9 cellular contexts compared by ENCODE assay signal in genomic region chr10:103265712-103266329, GRCh38. TPM values are rescaled to one million over a fixed set of nuclear protein-coding genes. Genes with fewer than 3 reads are reported as not detected.
DNase-seq lines count a peak whose midpoint lies in the region; ATAC-seq and TF ChIP-seq lines count a peak whose summit lies in the region.
"Had no signal": no experiment of that assay in that cellular context is flagged by ENCODE, and none has a peak within 500 bp of the region (broad histone marks: within the 10 kb centered on the region; RNA-seq: fewer than 3 reads in every experiment).

No MANE protein-coding gene starts in this region.

- H3K9ac ChIP-seq in liver (ENCODE audit: low read depth in 1 of 2, low read length in 2 of 2), result no peak overlapping the region

- in situ Hi-C loops in Caki2 (cut with HindIII; ENCODE audit: low pct_unique_long_range_greater_than_20kb, low sequenced_read_pairs) (no loop called here), gastrocnemius medialis (cut with MboI; ENCODE audit: low sequenced_read_pairs in 4 of 4) (no loop called here)

- WGBS in liver, result 30% methylated on average over 11 of the region's 11 CpGs

- TF ChIP-seq CTCF in liver (IDR thresholded peaks at IDR 0.05; ENCODE audit: low read depth, low read length, missing input control) (no peak), gastrocnemius medialis (IDR thresholded peaks at IDR 0.05 in 4 of 5, conservative IDR thresholded peaks at IDR 0.05 in 1 of 5) (no peak)

- H3K36me3 ChIP-seq in MG63, result no peaks in the 10 kb centered on the region
- H3K36me3 ChIP-seq in liver (ENCODE audit: control insufficient read depth in 4 of 4, insufficient read depth in 3 of 4, low read depth in 1 of 4, low read length in 3 of 4), result no peaks in the 10 kb centered on the region
- H3K36me3 ChIP-seq in gastrocnemius medialis, result no peaks in the 10 kb centered on the region

- H3K4me1 ChIP-seq in liver (ENCODE audit: control insufficient read depth in 4 of 4, insufficient read depth in 4 of 4, low read length in 3 of 4), result no peaks in the 10 kb centered on the region
- H3K4me1 ChIP-seq in gastrocnemius medialis, result no peaks in the 10 kb centered on the region
- H3K4me1 ChIP-seq: psoas muscle had no signal

- ATAC-seq in GM18511 (IDR thresholded peaks at IDR 0.05; ENCODE audit: unreplicated experiment), result no peak
- ATAC-seq in gastrocnemius medialis, result no peak
- no peak for ATAC-seq in GM19452 (IDR thresholded peaks at IDR 0.05; ENCODE audit: unreplicated experiment)
- ATAC-seq: psoas muscle had no signal

- H3K27me3 ChIP-seq in MG63 (peaks cover 13% of the 10 kb centered on the region), liver (ENCODE audit: control insufficient read depth in 4 of 4, insufficient read depth in 4 of 4, low read length in 3 of 4) (peaks cover 0 to 2% (median 0%) of the 10 kb centered on the region in 4 donors), gastrocnemius medialis (peaks cover 0 to 4% (median 2%) of the 10 kb centered on the region in 3 donors)

- H3K27ac ChIP-seq in liver (ENCODE audit: low read depth in 1 of 2, low read length in 2 of 2), result no peak overlapping the region
- H3K27ac ChIP-seq in gastrocnemius medialis, result no peak overlapping the region
- H3K27ac ChIP-seq: psoas muscle had no signal

- no peaks in the 10 kb centered on the region for H3K9me3 ChIP-seq in MG63
- H3K9me3 ChIP-seq in liver (ENCODE audit: control insufficient read depth in 4 of 4, low read length in 3 of 4), result no peaks in the 10 kb centered on the region
- no peaks in the 10 kb centered on the region for H3K9me3 ChIP-seq in gastrocnemius medialis
- H3K9me3 ChIP-seq: psoas muscle had no signal

- H3K4me3 ChIP-seq in MG63, result no peak overlapping the region
- no peak overlapping the region for H3K4me3 ChIP-seq in liver (ENCODE audit: low read depth in 1 of 3, low read length in 3 of 3)
- no peak overlapping the region for H3K4me3 ChIP-seq in gastrocnemius medialis
- H3K4me3 ChIP-seq: psoas muscle had no signal

- DNase-seq in Caki2 (ENCODE audit: low read depth) (peak; percentile 30), MG63 (peak; percentile 51), amniotic stem cell (lab: John Stamatoyannopoulos, UW) (peak; percentile 20), gastrocnemius medialis (no peak)
- no peak for DNase-seq in NK-92 treated with Interleukin-12 subunit alpha and Interleukin-12 subunit beta, amount 100 ng/mL, for 24 hours (lab: John Stamatoyannopoulos, UW)

- intact Hi-C loops in gastrocnemius medialis (cut with DNase I; ENCODE audit: low total_unique reads), result no loop called here

- TF ChIP-seq POLR2A in gastrocnemius medialis (IDR thresholded peaks at IDR 0.05), result no peak

- no peak for TF ChIP-seq RAD21 in liver (IDR thresholded peaks at IDR 0.05)

TF ChIP-seq in liver, 16 proteins besides CTCF, POLR2A, EP300 and RAD21:
- TF ChIP-seq HNF4G (IDR thresholded peaks at IDR 0.05), result no peak
- TF ChIP-seq REST (IDR thresholded peaks at IDR 0.05), result peak; percentile 100

RNA-seq across cellular contexts. Expression of gene INA, which starts 11.1 kb away (rescaled TPM):
- not detected in 2 replicates for total RNA-seq in Caki2 (2014; rRNA removed; shearing (Covaris generic); ENCODE audit: low replicate concordance)
- not detected in 2 replicates for total RNA-seq in MG63 (2014; rRNA removed; shearing (Covaris generic); ENCODE audit: low replicate concordance)
- total RNA-seq in liver (not detected), gastrocnemius medialis (under 1 TPM in 1 of 4 donors, not detected in 3; 0.24 TPM)
- polyA plus RNA-seq in liver, result not detected
- total RNA-seq: psoas muscle had no signal

RNA-seq across cellular contexts. Expression of gene RPEL1, which starts 20.1 kb away (rescaled TPM):
- total RNA-seq in Caki2 (2014; rRNA removed; shearing (Covaris generic); ENCODE audit: low replicate concordance), result not detected in 2 replicates
- total RNA-seq in MG63 (2014; rRNA removed; shearing (Covaris generic); ENCODE audit: low replicate concordance), result 0.03 TPM in 1 of 2 replicates, not detected in the other
- total RNA-seq in liver (not detected), gastrocnemius medialis (not detected)
- not detected for polyA plus RNA-seq in liver
- total RNA-seq: psoas muscle had no signal

Comparison
In these comparisons a context has a peak if more than half of its experiments do, and no peak if none do; other contexts are left out.
1. DNase-seq: peak in Caki2 (single experiment), MG63 (single experiment) and amniotic stem cell (single experiment); none in NK-92 treated with Interleukin-12 subunit alpha and Interleukin-12 subunit beta, amount 100 ng/mL, for 24 hours (single experiment) and gastrocnemius medialis (0 of 2).